In the genomic region with DNA sequence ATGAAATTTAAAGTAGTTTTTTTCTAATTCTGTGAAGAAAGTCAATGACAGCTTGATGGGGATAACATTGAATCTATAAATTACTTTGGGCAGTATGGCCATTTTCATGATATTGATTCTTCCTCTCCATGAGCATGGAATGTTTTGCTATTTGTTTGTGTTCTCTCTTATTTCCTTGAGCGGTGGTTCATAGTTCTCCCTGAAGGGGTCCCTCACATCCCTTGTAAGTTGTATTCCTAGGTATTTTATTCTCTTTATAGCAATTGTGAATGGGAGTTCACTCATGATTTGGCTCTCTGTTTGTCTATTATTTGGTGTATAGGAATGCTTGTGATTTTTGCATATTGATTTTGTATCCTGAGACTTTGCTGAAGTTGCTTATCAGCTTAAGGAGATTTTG, we compare ENCODE assay signal across 3 cellular contexts. TPM values are rescaled to one million over a fixed set of nuclear protein-coding genes. Genes with fewer than 3 reads are reported as not detected.
"Had no signal": no experiment of that assay in that cellular context is flagged by ENCODE, and none has a peak within 500 bp of the region (broad histone marks: within the 10 kb centered on the region; RNA-seq: fewer than 3 reads in every experiment).

No MANE protein-coding gene starts in this region.

RNA-seq across cellular contexts. Expression of a gene that starts 56.4 kb away (rescaled TPM):
- total RNA-seq: HepG2, HT-29, HT1080 had no signal
